Comparison of ENCODE assay signal across 8 cellular contexts in genomic region chr20:4726710-4727391, GRCh38. TPM values are rescaled to one million over a fixed set of nuclear protein-coding genes. Genes with fewer than 3 reads are reported as not detected.
DNase-seq lines count a peak whose midpoint lies in the region; TF ChIP-seq lines count a peak whose summit lies in the region.

No MANE protein-coding gene starts in this region.

- H3K27ac Mint-ChIP-seq in IgD-negative memory B cell (peak overlapping the region; percentile 11 to 94 (median 25)), nephron progenitor cell (no peak overlapping the region)

- H3K9me3 Mint-ChIP-seq in IgD-negative memory B cell (no peaks in the 10 kb centered on the region), nephron progenitor cell (no peaks in the 10 kb centered on the region)

- DNase-seq in GM13976 (ENCODE audit: low spot score), result peak; percentile 64
- peak; percentile 38 for DNase-seq in activated naive CD4-positive, alpha-beta T cell treated with anti-CD3 and anti-CD28 coated beads, Interleukin-2, amount 50 U/mL, for 16 hours
- DNase-seq in kidney tubule cell (ENCODE audit: low spot score), result peak; percentile 33
- DNase-seq in activated gamma-delta T cell treated with Interleukin-2 at 50 U/mL for 16 hours, result no peak
- DNase-seq in nephron progenitor cell, result no peak
- DNase-seq in HuH-7 (ENCODE audit: low spot score), result no peak
- DNase-seq in DMS 273 (lab: John Stamatoyannopoulos, UW; ENCODE audit: unreplicated experiment), result no peak

- H3K4me1 Mint-ChIP-seq in IgD-negative memory B cell, result peaks cover 10 to 16% (median 10%) of the 10 kb centered on the region in 3 donors
- H3K4me1 Mint-ChIP-seq in nephron progenitor cell, result no peaks in the 10 kb centered on the region

- peak overlapping the region; percentile 70 to 91 (median 84) for H3K4me3 Mint-ChIP-seq in IgD-negative memory B cell
- no peak overlapping the region for H3K4me3 Mint-ChIP-seq in nephron progenitor cell

- in situ Hi-C loops in GM13976 (cut with MboI; ENCODE audit: low sequenced_read_pairs, unreplicated experiment), result no loop called here

- H3K36me3 Mint-ChIP-seq in IgD-negative memory B cell (no peaks in the 10 kb centered on the region), nephron progenitor cell (ENCODE audit: low read depth) (no peaks in the 10 kb centered on the region)

- H3K27me3 Mint-ChIP-seq in IgD-negative memory B cell (peaks cover 3% of the 10 kb centered on the region), nephron progenitor cell (ENCODE audit: low read depth, poor library complexity) (peaks cover 21% of the 10 kb centered on the region)

- no peak for TF ChIP-seq CTCF in GM13976 (IDR thresholded peaks at IDR 0.05; ENCODE audit: borderline replicate concordance, control extremely low read depth, extremely low read depth, insufficient read depth, missing control alignments)
- TF ChIP-seq CTCF in nephron progenitor cell (IDR thresholded peaks at IDR 0.05), result no peak

RNA-seq across cellular contexts. Expression of gene PRND, which starts 5.1 kb away (rescaled TPM):
- 0.06 TPM for polyA plus RNA-seq in IgD-negative memory B cell

RNA-seq across cellular contexts. Expression of gene PRNP, which starts 40.6 kb away (rescaled TPM):
- polyA plus RNA-seq in IgD-negative memory B cell, result 71.5 TPM

Comparison
In these comparisons a context has a peak if more than half of its experiments do, and no peak if none do; other contexts are left out.
1. DNase-seq: peak in GM13976 (single experiment), activated naive CD4-positive, alpha-beta T cell treated with anti-CD3 and anti-CD28 coated beads, Interleukin-2, amount 50 U/mL, for 16 hours (single experiment) and kidney tubule cell (single experiment); none in activated gamma-delta T cell treated with Interleukin-2 at 50 U/mL for 16 hours (single experiment), nephron progenitor cell (single experiment), HuH-7 (single experiment) and DMS 273 (single experiment).